ENCODE assay signal across 37 cellular contexts in genomic region chr22:20192293-20192971, GRCh38. TPM values are rescaled to one million over a fixed set of nuclear protein-coding genes. Genes with fewer than 3 reads are reported as not detected.
"Had no signal": no experiment of that assay in that cellular context is flagged by ENCODE, and none has a peak within 500 bp of the region (broad histone marks: within the 10 kb centered on the region; RNA-seq: fewer than 3 reads in every experiment).

No MANE protein-coding gene starts in this region.

- H3K27me3 ChIP-seq: adrenal gland, body of pancreas, cardiac muscle cell had no signal

- FAIRE-seq: astrocyte, bronchial epithelial cell, TTC549 had no signal

- ATAC-seq: activated CD4-positive, alpha-beta T cell treated with anti-CD3 and anti-CD28 coated beads for 36 hours; activated CD4-positive, CD25-positive, alpha-beta regulatory T cell treated with anti-CD3 and anti-CD28 coated beads, Interleukin-2, amount 50 U/mL, for 24 hours; activated CD8-positive, alpha-beta memory T cell treated with anti-CD3 and anti-CD28 coated beads, Interleukin-2, amount 10 ng/mL, durations not matched to agents 7 days and 5 days; activated CD8-positive, alpha-beta T cell treated with anti-CD3 and anti-CD28 coated beads, Interleukin-2, amount 10 ng/mL, durations not matched to agents 7 days and 5 days; activated naive CD4-positive, alpha-beta T cell treated with anti-CD3 and anti-CD28 coated beads, Interleukin-2, amount 50 U/mL, for 72 hours; body of pancreas had no signal

- H3K27ac ChIP-seq: adrenal gland, body of pancreas, brain microvascular endothelial cell, cardiac muscle cell, WERI-Rb-1 had no signal

- H3K4me3 ChIP-seq: adrenal gland, body of pancreas, cardiac muscle cell had no signal

- H3K9me3 ChIP-seq: adrenal gland, body of pancreas had no signal

- H3K4me1 ChIP-seq: adrenal gland, body of pancreas had no signal

- DNase-seq: activated CD4-positive, alpha-beta memory T cell treated with anti-CD3 and anti-CD28 coated beads, Interleukin-2, amount 10 ng/mL, durations not matched to agents 7 days and 5 days; activated CD4-positive, alpha-beta T cell treated with anti-CD3 and anti-CD28 coated beads for 1 hour; activated CD4-positive, alpha-beta T cell treated with anti-CD3 and anti-CD28 coated beads for 36 hours; activated CD4-positive, alpha-beta T cell treated with anti-CD3 and anti-CD28 coated beads for 48 hours; activated CD4-positive, alpha-beta T cell treated with anti-CD3 and anti-CD28 coated beads, Interleukin-2, amount 10 ng/mL, durations not matched to agents 7 days and 5 days; activated CD4-positive, alpha-beta T cell treated with anti-CD3 and anti-CD28 coated beads, Interleukin-2, amount 50 U/mL, for 48 hours; activated CD4-positive, CD25-positive, alpha-beta regulatory T cell; activated CD8-positive, alpha-beta memory T cell treated with anti-CD3 and anti-CD28 coated beads for 24 hours; activated CD8-positive, alpha-beta memory T cell treated with anti-CD3 and anti-CD28 coated beads, Interleukin-2, amount 10 ng/mL, durations not matched to agents 7 days and 5 days; activated CD8-positive, alpha-beta memory T cell treated with anti-CD3 and anti-CD28 coated beads, Interleukin-2, amount 50 U/mL, for 48 hours; activated CD8-positive, alpha-beta T cell treated with anti-CD3 and anti-CD28 coated beads, Interleukin-2, amount 10 ng/mL, durations not matched to agents 7 days and 5 days; activated effector memory CD4-positive, alpha-beta T cell treated with Interleukin-2 at 50 U/mL for 16 hours; activated gamma-delta T cell treated with Interleukin-2 at 50 U/mL for 16 hours; activated naive CD4-positive, alpha-beta T cell; activated naive CD4-positive, alpha-beta T cell treated with anti-CD3 and anti-CD28 coated beads for 36 hours; activated naive CD4-positive, alpha-beta T cell treated with anti-CD3 and anti-CD28 coated beads, Interleukin-2, amount 50 U/mL, for 16 hours; activated naive CD8-positive, alpha-beta T cell treated with anti-CD3 and anti-CD28 coated beads for 36 hours; activated T-cell treated with anti-CD3 and anti-CD28 coated beads, Interleukin-2, amount 50 U/mL, for 24 hours; activated T-cell treated with anti-CD3 and anti-CD28 coated beads, Interleukin-2, amount 50 U/mL, for 48 hours; adrenal gland; amniotic stem cell; aorta; body of pancreas; brain microvascular endothelial cell; caudate nucleus; cerebellar nuclear complex; T-helper 1 cell; T-helper 2 cell; T-helper 9 cell; WERI-Rb-1 had no signal

- H3K36me3 ChIP-seq: adrenal gland, brain microvascular endothelial cell, cardiac muscle cell, WERI-Rb-1 had no signal

RNA-seq across cellular contexts. Expression of gene CCDC188, which starts 41.6 kb away (rescaled TPM):
- total RNA-seq: activated CD4-positive, alpha-beta T cell treated with anti-CD3 and anti-CD28 coated beads for 36 hours; activated CD8-positive, alpha-beta memory T cell treated with anti-CD3 and anti-CD28 coated beads, Interleukin-2, amount 10 ng/mL, durations not matched to agents 7 days and 5 days; activated CD8-positive, alpha-beta T cell treated with anti-CD3 and anti-CD28 coated beads, Interleukin-2, amount 10 ng/mL, durations not matched to agents 7 days and 5 days; activated naive CD4-positive, alpha-beta T cell treated with anti-CD3 and anti-CD28 coated beads for 36 hours; activated naive CD4-positive, alpha-beta T cell treated with anti-CD3 and anti-CD28 coated beads, Interleukin-2, amount 50 U/mL, for 72 hours; activated naive CD8-positive, alpha-beta T cell treated with anti-CD3 and anti-CD28 coated beads for 36 hours; astrocyte; body of pancreas; bronchial epithelial cell; cardiac muscle cell; WTC11 had no signal
- polyA plus RNA-seq: aorta, cardiac muscle cell had no signal
